8 cellular contexts compared by ENCODE assay signal in genomic region chr19:42108527-42109389, GRCh38. TPM values are rescaled to one million over a fixed set of nuclear protein-coding genes. Genes with fewer than 3 reads are reported as not detected.
DNase-seq lines count a peak whose midpoint lies in the region; ATAC-seq and TF ChIP-seq lines count a peak whose summit lies in the region.

No MANE protein-coding gene starts in this region.

- H3K36me3 ChIP-seq in SJSA1 (no peaks in the 10 kb centered on the region), uterus (no peaks in the 10 kb centered on the region)

- no peaks in the 10 kb centered on the region for H3K9me3 Mint-ChIP-seq in progenitor cell of endocrine pancreas (ENCODE audit: low read depth)

- intact Hi-C loops in uterus (cut with DNase I; ENCODE audit: low total_unique reads) = no loop called here

- H3K36me3 Mint-ChIP-seq in progenitor cell of endocrine pancreas (ENCODE audit: insufficient read depth) = no peaks in the 10 kb centered on the region

- H3K4me1 ChIP-seq in SJSA1 (replicated peaks) (peaks cover 30% of the 10 kb centered on the region), uterus (no peaks in the 10 kb centered on the region)

- no peaks in the 10 kb centered on the region for H3K9me3 ChIP-seq in SJSA1 (replicated peaks)
- no peaks in the 10 kb centered on the region for H3K9me3 ChIP-seq in uterus

- H3K4me3 Mint-ChIP-seq in progenitor cell of endocrine pancreas (ENCODE audit: low read depth) = no peak overlapping the region

- ATAC-seq in GM21786 (IDR thresholded peaks at IDR 0.05; ENCODE audit: unreplicated experiment) = peak; percentile 72

- H3K27me3 ChIP-seq in SJSA1 (replicated peaks) (no peaks in the 10 kb centered on the region), uterus (no peaks in the 10 kb centered on the region)

- no peak overlapping the region for H3K4me3 ChIP-seq in NB4 (ENCODE audit: low read depth, low read length)
- no peak overlapping the region for H3K4me3 ChIP-seq in SJSA1
- H3K4me3 ChIP-seq in uterus = no peak overlapping the region

- H3K27ac ChIP-seq in SJSA1 (no peak overlapping the region), uterus (no peak overlapping the region)

- H3K27ac Mint-ChIP-seq in progenitor cell of endocrine pancreas = no peak overlapping the region

- TF ChIP-seq POLR2A in NB4 (IDR thresholded peaks at IDR 0.05; ENCODE audit: extremely low read depth, insufficient read length) (no peak), uterus (IDR thresholded peaks at IDR 0.05) (no peak)

- peak; percentile 98 for TF ChIP-seq CTCF in NB4 (IDR thresholded peaks at IDR 0.05; ENCODE audit: low read depth, low read length)
- peak; percentile 99 for TF ChIP-seq CTCF in progenitor cell of endocrine pancreas (IDR thresholded peaks at IDR 0.05; ENCODE audit: unreplicated experiment)
- TF ChIP-seq CTCF in uterus (IDR thresholded peaks at IDR 0.05) = peak; percentile 34 to 71 (median 56)

- peaks cover 54% of the 10 kb centered on the region for H3K27me3 Mint-ChIP-seq in progenitor cell of endocrine pancreas

- DNase-seq in D341Med (ENCODE audit: low spot score) (peak; percentile 87), NB4 (ENCODE audit: low read depth) (peak; percentile 87), SJSA1 (ENCODE audit: low read depth in 1 of 2, low spot score in 2 of 2) (peak; percentile 61 to 85), glomerular visceral epithelial cell (ENCODE audit: extremely low spot score) (peak; percentile 89), progenitor cell of endocrine pancreas (ENCODE audit: low spot score, unreplicated experiment) (peak; percentile 79), uterus (peak; percentile 47)
- peak; percentile 88 for DNase-seq in activated naive CD4-positive, alpha-beta T cell treated with Interleukin-2 at 50 U/mL for 16 hours

- no peaks in the 10 kb centered on the region for H3K4me1 Mint-ChIP-seq in progenitor cell of endocrine pancreas (ENCODE audit: low read depth)

RNA-seq across cellular contexts. Expression of gene POU2F2, which starts 23.5 kb away (rescaled TPM):
- 0.05 TPM in 1 of 2 replicates, not detected in the other for total RNA-seq in SJSA1 (2014; rRNA removed; shearing (Covaris generic))
- total RNA-seq in progenitor cell of endocrine pancreas (0.89 and 1.6 TPM in 2 replicates), uterus (1 to 10 TPM in 1 of 4 donors, under 1 TPM in 2, not detected in 1; 0.55 to 3.2 (median 0.77) TPM)

RNA-seq across cellular contexts. Expression of gene ZNF574, which starts 32.8 kb away (rescaled TPM):
- 20.6 and 23.0 TPM in 2 replicates for total RNA-seq in SJSA1 (2014; rRNA removed; shearing (Covaris generic))
- total RNA-seq in progenitor cell of endocrine pancreas (19.3 and 22.5 TPM in 2 replicates), uterus (10 to 100 TPM in 3 of 4 donors, 1 to 10 TPM in 1; 5.6 to 19.9 (median 14.1) TPM)

RNA-seq across cellular contexts. Expression of gene GRIK5, which starts 38.8 kb away (rescaled TPM):
- not detected in 2 replicates for total RNA-seq in SJSA1 (2014; rRNA removed; shearing (Covaris generic))
- total RNA-seq in progenitor cell of endocrine pancreas (10.7 and 11.6 TPM in 2 replicates), uterus (10 to 100 TPM in 1 of 4 donors, 1 to 10 TPM in 2, not detected in 1; 5.6 to 17.8 (median 7.0) TPM)
